In genomic region chr7:11161499-11161898, GRCh38 we compare ENCODE assay signal across 1 cellular context.
TF ChIP-seq lines count a peak whose summit lies in the region.

No MANE protein-coding gene starts in this region.

TF ChIP-seq in HepG2, 621 proteins besides CTCF, POLR2A, EP300 and RAD21 (continued from another document):
- TF ChIP-seq KDM6A (CRISPR knock-in tag; IDR thresholded peaks at IDR 0.05; ENCODE audit: low read depth) (no peak), HNF4A (CRISPR knock-in tag; IDR thresholded peaks at IDR 0.05) (no peak), KDM5B (CRISPR knock-in tag; IDR thresholded peaks at IDR 0.05; ENCODE audit: borderline replicate concordance) (no peak), ASH2L (IDR thresholded peaks at IDR 0.05; ENCODE audit: insufficient read length, low read depth, low read length) (no peak)
TF ChIP-seq in HepG2: peak in this region for 0.
